ENCODE assay signal across 8 cellular contexts in genomic region chr1:153991151-153991472, GRCh38. TPM values are rescaled to one million over a fixed set of nuclear protein-coding genes. Genes with fewer than 3 reads are reported as not detected.
DNase-seq lines count a peak whose midpoint lies in the region; ATAC-seq and TF ChIP-seq lines count a peak whose summit lies in the region.

No MANE protein-coding gene starts in this region.

- no peak for DNase-seq in activated CD4-positive, alpha-beta T cell treated with anti-CD3 and anti-CD28 coated beads, Interleukin-2, amount 10 ng/mL, durations not matched to agents 7 days and 5 days
- no peak for DNase-seq in activated CD4-positive, alpha-beta T cell treated with anti-CD3 and anti-CD28 coated beads for 1 hour
- DNase-seq in astrocyte of the cerebellum (ENCODE audit: low read depth), result no peak
- no peak for DNase-seq in thoracic aorta (ENCODE audit: low spot score)
- no peak for DNase-seq in HPDE6-E6E7 (ENCODE audit: extremely low spot score)
- no peak for DNase-seq in amniotic stem cell (lab: John Stamatoyannopoulos, UW)
- no peak for DNase-seq in activated CD4-positive, CD25-positive, alpha-beta regulatory T cell (lab: John Stamatoyannopoulos, UW)

- peak overlapping the region; percentile 96 for H3K27ac Mint-ChIP-seq in activated CD4-positive, alpha-beta T cell treated with anti-CD3 and anti-CD28 coated beads, Interleukin-2, amount 10 ng/mL, durations not matched to agents 7 days and 5 days

- TF ChIP-seq RAD21 in liver (IDR thresholded peaks at IDR 0.05), result no peak

- H3K4me1 Mint-ChIP-seq in activated CD4-positive, alpha-beta T cell treated with anti-CD3 and anti-CD28 coated beads, Interleukin-2, amount 10 ng/mL, durations not matched to agents 7 days and 5 days, result peaks cover 35% of the 10 kb centered on the region

- no peaks in the 10 kb centered on the region for H3K27me3 ChIP-seq in liver (ENCODE audit: control insufficient read depth in 4 of 4, insufficient read depth in 4 of 4, low read length in 3 of 4)
- no peaks in the 10 kb centered on the region for H3K27me3 ChIP-seq in thoracic aorta (replicated peaks; ENCODE audit: insufficient read depth)

- no peaks in the 10 kb centered on the region for H3K9me3 Mint-ChIP-seq in activated CD4-positive, alpha-beta T cell treated with anti-CD3 and anti-CD28 coated beads, Interleukin-2, amount 10 ng/mL, durations not matched to agents 7 days and 5 days

- H3K4me3 Mint-ChIP-seq in activated CD4-positive, alpha-beta T cell treated with anti-CD3 and anti-CD28 coated beads, Interleukin-2, amount 10 ng/mL, durations not matched to agents 7 days and 5 days, result peak overlapping the region; percentile 87

- H3K27ac ChIP-seq in liver (ENCODE audit: low read depth in 1 of 2, low read length in 2 of 2) (peak overlapping the region; percentile 79 to 88), thoracic aorta (peak overlapping the region; percentile 94 to 98)

- H3K4me3 ChIP-seq in astrocyte of the cerebellum (ENCODE audit: low read depth, low read length) (peak overlapping the region; percentile 85), liver (ENCODE audit: low read depth in 1 of 3, low read length in 3 of 3) (peak overlapping the region; percentile 58 to 100 (median 88)), thoracic aorta (peak overlapping the region; percentile 95)

- CTCF ChIA-PET in activated CD4-positive, alpha-beta T cell treated with anti-CD3 and anti-CD28 coated beads, Interleukin-2, amount 10 ng/mL, durations not matched to agents 7 days and 5 days (lab: Charles Lee), result interaction anchor here (0.6 to 2.2 kb wide), 5 partner anchors 9 to 342 kb away, joined by 3 to 6 read pairs (median 3); partner anchors contain the start of genes CREB3L4 and JTB

- in situ Hi-C loops in astrocyte of the cerebellum (cut with HindIII; ENCODE audit: low sequenced_read_pairs), result no loop called here

- H3K9me3 ChIP-seq in liver (ENCODE audit: control insufficient read depth in 4 of 4, low read length in 3 of 4) (no peaks in the 10 kb centered on the region), thoracic aorta (no peaks in the 10 kb centered on the region)

- no peak for TF ChIP-seq CTCF in astrocyte of the cerebellum (IDR thresholded peaks at IDR 0.05; ENCODE audit: low read depth, low read length, missing control alignments)
- TF ChIP-seq CTCF in liver (IDR thresholded peaks at IDR 0.05; ENCODE audit: low read depth, low read length, missing input control), result no peak
- TF ChIP-seq CTCF in thoracic aorta (IDR thresholded peaks at IDR 0.05), result no peak

- ATAC-seq in thoracic aorta (ENCODE audit: insufficient number of reproducible peaks, low FRiP score, low read depth), result no peak

- H3K36me3 Mint-ChIP-seq in activated CD4-positive, alpha-beta T cell treated with anti-CD3 and anti-CD28 coated beads, Interleukin-2, amount 10 ng/mL, durations not matched to agents 7 days and 5 days (ENCODE audit: low read depth), result peaks cover 36% of the 10 kb centered on the region

- H3K36me3 ChIP-seq in liver (ENCODE audit: control insufficient read depth in 4 of 4, insufficient read depth in 3 of 4, low read depth in 1 of 4, low read length in 3 of 4), result peaks cover 2 to 25% (median 19%) of the 10 kb centered on the region in 4 donors
- H3K36me3 ChIP-seq in thoracic aorta, result peaks cover 23% of the 10 kb centered on the region

- H3K4me1 ChIP-seq in liver (ENCODE audit: control insufficient read depth in 4 of 4, insufficient read depth in 4 of 4, low read length in 3 of 4) (peaks cover 2 to 21% (median 19%) of the 10 kb centered on the region in 4 donors), thoracic aorta (ENCODE audit: control insufficient read depth in 1 of 2, low read depth in 2 of 2) (peaks cover 16 to 28% of the 10 kb centered on the region in 2 donors)

- H3K9ac ChIP-seq in liver (ENCODE audit: low read depth in 1 of 2, low read length in 2 of 2), result peak overlapping the region; percentile 87 to 95

- POLR2A ChIA-PET in activated CD4-positive, alpha-beta T cell treated with anti-CD3 and anti-CD28 coated beads, Interleukin-2, amount 10 ng/mL, durations not matched to agents 7 days and 5 days (lab: Charles Lee), result interaction anchor here (1.4 kb wide), 1 partner anchor 14 kb away, joined by 8 read pairs; the partner anchor contains the start of gene JTB

- no peaks in the 10 kb centered on the region for H3K27me3 Mint-ChIP-seq in activated CD4-positive, alpha-beta T cell treated with anti-CD3 and anti-CD28 coated beads, Interleukin-2, amount 10 ng/mL, durations not matched to agents 7 days and 5 days

- WGBS in liver, result 5% methylated on average over 6 of the region's 6 CpGs

TF ChIP-seq in liver, 16 proteins besides CTCF, POLR2A, EP300 and RAD21 (continues in another document):
- TF ChIP-seq, protein P1, sequence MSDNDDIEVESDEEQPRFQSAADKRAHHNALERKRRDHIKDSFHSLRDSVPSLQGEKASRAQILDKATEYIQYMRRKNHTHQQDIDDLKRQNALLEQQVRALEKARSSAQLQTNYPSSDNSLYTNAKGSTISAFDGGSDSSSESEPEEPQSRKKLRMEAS (IDR thresholded peaks at IDR 0.05), result no peak
- TF ChIP-seq SP1 (IDR thresholded peaks at IDR 0.05) (no peak), REST (IDR thresholded peaks at IDR 0.05) (no peak), TAF1 (conservative IDR thresholded peaks at IDR 0.05) (no peak), FOXA2 (IDR thresholded peaks at IDR 0.05) (no peak), GABPA (IDR thresholded peaks at IDR 0.05 in 1 of 2, conservative IDR thresholded peaks at IDR 0.05 in 1 of 2) (no peak), HNF4G (IDR thresholded peaks at IDR 0.05) (no peak)
- TF ChIP-seq, protein P2, sequence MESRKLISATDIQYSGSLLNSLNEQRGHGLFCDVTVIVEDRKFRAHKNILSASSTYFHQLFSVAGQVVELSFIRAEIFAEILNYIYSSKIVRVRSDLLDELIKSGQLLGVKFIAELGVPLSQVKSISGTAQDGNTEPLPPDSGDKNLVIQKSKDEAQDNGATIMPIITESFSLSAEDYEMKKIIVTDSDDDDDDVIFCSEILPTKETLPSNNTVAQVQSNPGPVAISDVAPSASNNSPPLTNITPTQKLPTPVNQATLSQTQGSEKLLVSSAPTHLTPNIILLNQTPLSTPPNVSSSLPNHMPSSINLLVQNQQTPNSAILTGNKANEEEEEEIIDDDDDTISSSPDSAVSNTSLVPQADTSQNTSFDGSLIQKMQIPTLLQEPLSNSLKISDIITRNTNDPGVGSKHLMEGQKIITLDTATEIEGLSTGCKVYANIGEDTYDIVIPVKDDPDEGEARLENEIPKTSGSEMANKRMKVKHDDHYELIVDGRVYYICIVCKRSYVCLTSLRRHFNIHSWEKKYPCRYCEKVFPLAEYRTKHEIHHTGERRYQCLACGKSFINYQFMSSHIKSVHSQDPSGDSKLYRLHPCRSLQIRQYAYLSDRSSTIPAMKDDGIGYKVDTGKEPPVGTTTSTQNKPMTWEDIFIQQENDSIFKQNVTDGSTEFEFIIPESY (IDR thresholded peaks at IDR 0.05), result no peak

RNA-seq across cellular contexts. Expression of gene RPS27, which starts 0.6 kb away (rescaled TPM):
- total RNA-seq in activated CD4-positive, alpha-beta T cell treated with anti-CD3 and anti-CD28 coated beads, Interleukin-2, amount 10 ng/mL, durations not matched to agents 7 days and 5 days, result 1,000 to 10,000 TPM; 2,596 to 2,883 TPM
- 1,000 to 10,000 TPM in 1 of 2 donors, 100 to 1,000 TPM in 1; 452 to 1,886 TPM for total RNA-seq in liver
- polyA plus RNA-seq in liver, result 1,000 to 10,000 TPM in 1 of 2 donors, 100 to 1,000 TPM in 1; 812 to 3,145 TPM
- 1,000 to 10,000 TPM; 1,129 to 1,416 TPM for total RNA-seq in thoracic aorta

RNA-seq across cellular contexts. Expression of gene RAB13, which starts 5.0 kb away (rescaled TPM):
- total RNA-seq in activated CD4-positive, alpha-beta T cell treated with anti-CD3 and anti-CD28 coated beads, Interleukin-2, amount 10 ng/mL, durations not matched to agents 7 days and 5 days, result under 1 TPM; 0.92 to 0.96 TPM
- total RNA-seq in liver, result 10 to 100 TPM; 18.0 to 20.6 TPM
- 10 to 100 TPM; 44.3 to 72.9 TPM for polyA plus RNA-seq in liver
- total RNA-seq in thoracic aorta, result 10 to 100 TPM; 36.0 to 48.3 TPM

RNA-seq across cellular contexts. Expression of gene JTB, which starts 13.6 kb away (rescaled TPM):
- total RNA-seq in activated CD4-positive, alpha-beta T cell treated with anti-CD3 and anti-CD28 coated beads, Interleukin-2, amount 10 ng/mL, durations not matched to agents 7 days and 5 days, result 100 to 1,000 TPM; 111 to 124 TPM
- total RNA-seq in liver, result 100 to 1,000 TPM in 1 of 2 donors, 10 to 100 TPM in 1; 88.9 to 104 TPM
- 100 to 1,000 TPM; 144 to 182 TPM for polyA plus RNA-seq in liver
- 100 to 1,000 TPM; 184 to 266 TPM for total RNA-seq in thoracic aorta

RNA-seq across cellular contexts. Expression of gene CREB3L4, which starts 23.4 kb away (rescaled TPM):
- 1 to 10 TPM; 6.9 to 7.9 TPM for total RNA-seq in activated CD4-positive, alpha-beta T cell treated with anti-CD3 and anti-CD28 coated beads, Interleukin-2, amount 10 ng/mL, durations not matched to agents 7 days and 5 days
- total RNA-seq in liver (10 to 100 TPM in 1 of 2 donors, 1 to 10 TPM in 1; 7.4 to 10.3 TPM), thoracic aorta (10 to 100 TPM in 1 of 2 donors, 1 to 10 TPM in 1; 3.2 to 11.1 TPM)
- 10 to 100 TPM in 1 of 2 donors, 1 to 10 TPM in 1; 4.4 to 10.2 TPM for polyA plus RNA-seq in liver

RNA-seq across cellular contexts. Expression of gene SLC39A1, which starts 27.8 kb away (rescaled TPM):
- total RNA-seq in activated CD4-positive, alpha-beta T cell treated with anti-CD3 and anti-CD28 coated beads, Interleukin-2, amount 10 ng/mL, durations not matched to agents 7 days and 5 days, result 10 to 100 TPM; 33.5 to 36.4 TPM
- total RNA-seq in liver (10 to 100 TPM; 46.8 to 70.3 TPM), thoracic aorta (100 to 1,000 TPM; 102 to 136 TPM)
- 10 to 100 TPM; 38.8 to 62.5 TPM for polyA plus RNA-seq in liver

Comparison
In these comparisons a context has a peak if more than half of its experiments do, and no peak if none do; other contexts are left out.
1. RNA of gene RAB13, which starts 5.0 kb away (total RNA-seq): 36.0 to 48.3 TPM in thoracic aorta and 18.0 to 20.6 TPM in liver; 0.92 to 0.96 TPM in activated CD4-positive, alpha-beta T cell treated with anti-CD3 and anti-CD28 coated beads, Interleukin-2, amount 10 ng/mL, durations not matched to agents 7 days and 5 days; every median in the first group is over 4 times any median in the second.
2. Peak in every context shown above with its lines, with median percentiles within 50 percentile points of each other: H3K4me3 ChIP-seq.